In the genomic region with DNA sequence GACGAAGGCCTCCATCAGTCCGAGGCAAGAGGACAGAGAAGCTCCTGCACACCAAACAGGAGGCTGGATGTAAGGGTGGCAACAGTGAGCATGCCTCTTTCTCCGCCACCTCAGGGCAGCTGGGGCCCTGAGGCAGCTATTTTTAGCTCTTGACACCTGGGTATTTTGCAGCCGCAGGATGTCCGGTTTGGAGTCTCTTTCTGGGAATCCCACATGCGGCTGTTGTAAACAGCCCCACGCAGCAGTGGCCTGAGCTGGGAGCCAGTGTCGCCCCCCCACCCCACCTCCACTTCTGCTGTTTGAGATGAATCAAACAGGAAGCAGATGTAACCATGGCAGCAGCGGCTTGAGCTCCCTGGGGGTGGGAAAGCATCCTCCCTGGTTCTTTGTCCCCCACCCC, we compare ENCODE assay signal across 1 cellular context.
TF ChIP-seq lines count a peak whose summit lies in the region.

No MANE protein-coding gene starts in this region.

TF ChIP-seq in neural cell, 6 proteins besides CTCF, POLR2A, EP300 and RAD21 (continued from another document):
- TF ChIP-seq, protein P1, sequence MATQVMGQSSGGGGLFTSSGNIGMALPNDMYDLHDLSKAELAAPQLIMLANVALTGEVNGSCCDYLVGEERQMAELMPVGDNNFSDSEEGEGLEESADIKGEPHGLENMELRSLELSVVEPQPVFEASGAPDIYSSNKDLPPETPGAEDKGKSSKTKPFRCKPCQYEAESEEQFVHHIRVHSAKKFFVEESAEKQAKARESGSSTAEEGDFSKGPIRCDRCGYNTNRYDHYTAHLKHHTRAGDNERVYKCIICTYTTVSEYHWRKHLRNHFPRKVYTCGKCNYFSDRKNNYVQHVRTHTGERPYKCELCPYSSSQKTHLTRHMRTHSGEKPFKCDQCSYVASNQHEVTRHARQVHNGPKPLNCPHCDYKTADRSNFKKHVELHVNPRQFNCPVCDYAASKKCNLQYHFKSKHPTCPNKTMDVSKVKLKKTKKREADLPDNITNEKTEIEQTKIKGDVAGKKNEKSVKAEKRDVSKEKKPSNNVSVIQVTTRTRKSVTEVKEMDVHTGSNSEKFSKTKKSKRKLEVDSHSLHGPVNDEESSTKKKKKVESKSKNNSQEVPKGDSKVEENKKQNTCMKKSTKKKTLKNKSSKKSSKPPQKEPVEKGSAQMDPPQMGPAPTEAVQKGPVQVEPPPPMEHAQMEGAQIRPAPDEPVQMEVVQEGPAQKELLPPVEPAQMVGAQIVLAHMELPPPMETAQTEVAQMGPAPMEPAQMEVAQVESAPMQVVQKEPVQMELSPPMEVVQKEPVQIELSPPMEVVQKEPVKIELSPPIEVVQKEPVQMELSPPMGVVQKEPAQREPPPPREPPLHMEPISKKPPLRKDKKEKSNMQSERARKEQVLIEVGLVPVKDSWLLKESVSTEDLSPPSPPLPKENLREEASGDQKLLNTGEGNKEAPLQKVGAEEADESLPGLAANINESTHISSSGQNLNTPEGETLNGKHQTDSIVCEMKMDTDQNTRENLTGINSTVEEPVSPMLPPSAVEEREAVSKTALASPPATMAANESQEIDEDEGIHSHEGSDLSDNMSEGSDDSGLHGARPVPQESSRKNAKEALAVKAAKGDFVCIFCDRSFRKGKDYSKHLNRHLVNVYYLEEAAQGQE (IDR thresholded peaks at IDR 0.05; ENCODE audit: borderline replicate concordance): no peak
- TF ChIP-seq POLR2AphosphoS5 (IDR thresholded peaks at IDR 0.05): no peak
